Comparison of ENCODE assay signal across 8 cellular contexts in genomic region chr16:74999208-74999682, GRCh38. TPM values are rescaled to one million over a fixed set of nuclear protein-coding genes. Genes with fewer than 3 reads are reported as not detected.
A peak's percentile ranks its signal among the peaks of the same experiment; 100 is the strongest.
DNase-seq lines count a peak whose midpoint lies in the region; ATAC-seq, FAIRE-seq and TF ChIP-seq lines count a peak whose summit lies in the region.

No MANE protein-coding gene starts in this region.

- POLR2A ChIA-PET in HepG2 (lab: Yijun Ruan, JAX) = interaction anchor here (0.7 to 2.1 kb wide), 2 partner anchors 14 to 18 kb away, joined by 4 to 8 read pairs; partner anchors contain the start of gene WDR59

- peak overlapping the region; percentile 75 for H3K4me3 Mint-ChIP-seq in stimulated activated memory B cell treated with anti-CD40 and anti-IgM and Interleukin-4, amounts not matched to agents 10 μg/mL and 1 μg/mL and 100 μg/mL, for 72 hours

- H3K9me3 ChIP-seq in SJSA1 (replicated peaks) (no peaks in the 10 kb centered on the region; the same call in 1 of the 2 replicates), HepG2 (ENCODE audit: low read length) (no peaks in the 10 kb centered on the region)

- H3K36me3 Mint-ChIP-seq in stimulated activated memory B cell treated with anti-CD40 and anti-IgM and Interleukin-4, amounts not matched to agents 10 μg/mL and 1 μg/mL and 100 μg/mL, for 72 hours = no peaks in the 10 kb centered on the region

- peaks cover 21% of the 10 kb centered on the region for H3K4me1 Mint-ChIP-seq in stimulated activated memory B cell treated with anti-CD40 and anti-IgM and Interleukin-4, amounts not matched to agents 10 μg/mL and 1 μg/mL and 100 μg/mL, for 72 hours

- no TSS peak for BruUV-seq in HepG2 (replicated peaks; lab: Mats Ljungman, UMichigan)

- no peak overlapping the region for H3K27ac Mint-ChIP-seq in stimulated activated memory B cell treated with anti-CD40 and anti-IgM and Interleukin-4, amounts not matched to agents 10 μg/mL and 1 μg/mL and 100 μg/mL, for 72 hours

- H3K4me1 ChIP-seq in SJSA1 (replicated peaks) (peaks cover 30% of the 10 kb centered on the region), HepG2 (ENCODE audit: insufficient read depth, low read length) (peaks cover 75% of the 10 kb centered on the region)

- no peak for TF ChIP-seq CTCF in HepG2 (CRISPR knock-in tag; IDR thresholded peaks at IDR 0.05)

- CTCF ChIA-PET in HepG2 (lab: Yijun Ruan, JAX; ENCODE audit: low intra/inter-chr PET ratio, low total read pairs) = interaction anchor here (1.9 kb wide), 1 partner anchor 112 kb away, joined by 11 read pairs; no protein-coding TSS in a partner anchor

- TF ChIP-seq EP300 in HepG2 (IDR thresholded peaks at IDR 0.05; ENCODE audit: low read depth in 2 of 2, low read length in 2 of 2) = no peak
- TF ChIP-seq EP300 in HepG2 (CRISPR knock-in tag; IDR thresholded peaks at IDR 0.05; ENCODE audit: borderline replicate concordance) = no peak

- H3K4me2 ChIP-seq in HepG2 (ENCODE audit: low read depth, low read length) = peak overlapping the region; percentile 89

- H4K20me1 ChIP-seq in HepG2 (ENCODE audit: insufficient read depth, low read length) = peaks cover 47% of the 10 kb centered on the region

- no peak for TF ChIP-seq POLR2A in HepG2 (IDR thresholded peaks at IDR 0.05; ENCODE audit: insufficient read depth in 1 of 2, low read depth in 2 of 2, low read length in 2 of 2)

- H2AFZ ChIP-seq in HepG2 (ENCODE audit: low read length) = no peak overlapping the region

- H3K27me3 ChIP-seq in SJSA1 (replicated peaks) (no peaks in the 10 kb centered on the region), HepG2 (ENCODE audit: control insufficient read depth in 1 of 2, insufficient read depth in 2 of 2, low read length in 2 of 2) (no peaks in the 10 kb centered on the region; a peak in 1 of 5 replicates)

- 1% methylated on average over 29 of the region's 51 CpGs for WGBS in HepG2 (ENCODE audit: low lambda C conversion rate)

- H3K4me3 ChIP-seq in SJSA1 (peak overlapping the region; percentile 85), HepG2 (replicated peaks in 1 of 3; ENCODE audit: insufficient read depth in 1 of 3, low read depth in 2 of 3, low read length in 3 of 3) (peak overlapping the region; percentile 76 to 94 (median 80))

- FAIRE-seq in HepG2 (lab: Jason Lieb, UNC) = no peak

- peak overlapping the region; percentile 81 for H3K9ac ChIP-seq in HepG2 (ENCODE audit: insufficient read depth, low read depth, low read length)

- DNase-seq in NK-92 treated with Interleukin-12 subunit alpha and Interleukin-12 subunit beta, amount 100 ng/mL, for 24 hours (lab: John Stamatoyannopoulos, UW) = peak; percentile 30
- DNase-seq in NK-92 (lab: John Stamatoyannopoulos, UW; ENCODE audit: unreplicated experiment) = no peak
- peak; percentile 31 to 47 for DNase-seq in SJSA1 (ENCODE audit: low read depth in 1 of 2, low spot score in 2 of 2)
- peak in 25 of 61 donors; percentile 1 to 72 (median 43) for DNase-seq in caudate nucleus (lab: John Stamatoyannopoulos, UW)
- no peak for DNase-seq in HepG2 (ENCODE audit: low spot score)
- no peak for DNase-seq in effector CD8-positive, alpha-beta T cell (lab: John Stamatoyannopoulos, UW)

- ATAC-seq in HG02885 (IDR thresholded peaks at IDR 0.05; ENCODE audit: poor library complexity, unreplicated experiment) (peak; percentile 47), HepG2 (no peak)
- peak; percentile 72 for ATAC-seq in stimulated activated memory B cell treated with anti-CD40 and anti-IgM and Interleukin-4, amounts not matched to agents 10 μg/mL and 1 μg/mL and 100 μg/mL, for 72 hours

- H3K27ac ChIP-seq in SJSA1 (peak overlapping the region; percentile 36), caudate nucleus (ENCODE audit: low read depth, low read length) (peak overlapping the region; percentile 67), HepG2 (ENCODE audit: extremely low read length, insufficient read depth, low read length) (peak overlapping the region; percentile 61)

- H3K36me3 ChIP-seq in SJSA1 (peaks cover 10% of the 10 kb centered on the region), HepG2 (replicated peaks in 1 of 2; ENCODE audit: control insufficient read depth in 1 of 2, insufficient read depth in 2 of 2, low read length in 2 of 2) (peaks cover 5% of the 10 kb centered on the region in 2 experiments; a peak in 4 of 5 replicates)

- in situ Hi-C loops in HepG2 (cut with HindIII; ENCODE audit: extremely low pct_ligation_motif_present, low pct_unique_long_range_greater_than_20kb) = loop anchor here (10.0 kb wide), 1 partner anchor 106 kb away; no protein-coding TSS in a partner anchor

- no peak for TF ChIP-seq RAD21 in HepG2 (CRISPR knock-in tag; IDR thresholded peaks at IDR 0.05)

- no peaks in the 10 kb centered on the region for H3K9me3 Mint-ChIP-seq in stimulated activated memory B cell treated with anti-CD40 and anti-IgM and Interleukin-4, amounts not matched to agents 10 μg/mL and 1 μg/mL and 100 μg/mL, for 72 hours

- intact Hi-C loops in HepG2 (cut with micrococcal nuclease; ENCODE audit: unreplicated experiment) = loop anchor here (5.0 kb wide), 1 partner anchor 248 kb away; no protein-coding TSS in a partner anchor

- peaks cover 59% of the 10 kb centered on the region for H3K27me3 Mint-ChIP-seq in stimulated activated memory B cell treated with anti-CD40 and anti-IgM and Interleukin-4, amounts not matched to agents 10 μg/mL and 1 μg/mL and 100 μg/mL, for 72 hours

- peaks cover 51% of the 10 kb centered on the region for H3K79me2 ChIP-seq in HepG2 (ENCODE audit: insufficient read depth, low read length)

TF ChIP-seq in HepG2, 621 proteins besides CTCF, POLR2A, EP300 and RAD21 (continues in another document):
- no peak for TF ChIP-seq ZNF124 (CRISPR knock-in tag; IDR thresholded peaks at IDR 0.05)
- no peak for TF ChIP-seq ZFYVE20 (CRISPR knock-in tag; IDR thresholded peaks at IDR 0.05; ENCODE audit: borderline replicate concordance, low read depth)
- TF ChIP-seq TCF7 (IDR thresholded peaks at IDR 0.05; ENCODE audit: low read depth) = no peak
- no peak for TF ChIP-seq HNF4G (IDR thresholded peaks at IDR 0.05; ENCODE audit: borderline replicate concordance, low read depth, low read length)
- TF ChIP-seq HNF4G (CRISPR knock-in tag; IDR thresholded peaks at IDR 0.05; ENCODE audit: borderline replicate concordance, low read depth) = no peak
- TF ChIP-seq HOXA3 (CRISPR knock-in tag; IDR thresholded peaks at IDR 0.05) = no peak
- TF ChIP-seq PCBP1 (IDR thresholded peaks at IDR 0.05; ENCODE audit: borderline replicate concordance, low read depth, low read length) = no peak
- no peak for TF ChIP-seq HOXA7 (CRISPR knock-in tag; IDR thresholded peaks at IDR 0.05)
- 0 out of 2 replicates have a peak, but pooled peaks have one; percentile 10 for TF ChIP-seq ZNF430 (CRISPR knock-in tag; IDR thresholded peaks at IDR 0.05)

RNA-seq across cellular contexts. Expression of gene ZNRF1, which starts 0.4 kb away (rescaled TPM):
- 20.7 and 27.2 TPM in 2 replicates for total RNA-seq in SJSA1 (2014; rRNA removed; shearing (Covaris generic))
- total RNA-seq in HepG2 (2016; rRNA removed; fragmentation: Illumina TruSeq; extraction: Trizol) = 32.3 and 43.9 TPM in 2 replicates
- 46.2 and 52.2 TPM in 2 replicates for total RNA-seq in HepG2 (2016; cell fraction: cytosol; rRNA removed; fragmentation: Illumina TruSeq; extraction: Trizol; ENCODE audit: low read depth)
- total RNA-seq in HepG2 (2016; cell fraction: insoluble cytoplasmic fraction; rRNA removed; fragmentation: Illumina TruSeq; extraction: Trizol) = 26.3 and 43.8 TPM in 2 replicates
- 73.9 and 84.0 TPM in 2 replicates for total RNA-seq in HepG2 (2016; cell fraction: membrane; rRNA removed; fragmentation: Illumina TruSeq; extraction: Trizol)
- total RNA-seq in HepG2 (2016; cell fraction: nucleus; rRNA removed; fragmentation: Illumina TruSeq; extraction: Trizol) = 34.9 and 38.5 TPM in 2 replicates
- polyA plus RNA-seq in HepG2 (2011; rRNA removed) = 57.8 and 58.7 TPM in 2 replicates
- 49.3 and 50.7 TPM in 2 replicates for polyA plus RNA-seq in HepG2 (2011; cell fraction: cytosol; rRNA removed)
- 53.8 and 60.6 TPM in 2 replicates for polyA plus RNA-seq in HepG2 (2011; cell fraction: nucleus; rRNA removed)
- 60.3 and 61.1 TPM in 2 replicates for polyA plus RNA-seq in HepG2 (2012)
- 58.2 and 74.1 TPM in 2 replicates for polyA plus RNA-seq in HepG2 (2016; cell fraction: cytosol; fragmentation: Illumina TruSeq; extraction: Trizol; ENCODE audit: low read depth)
- polyA plus RNA-seq in HepG2 (2016; cell fraction: insoluble cytoplasmic fraction; fragmentation: Illumina TruSeq; extraction: Trizol; ENCODE audit: low read depth) = 57.0 and 68.2 TPM in 2 replicates
- 93.8 and 103 TPM in 2 replicates for polyA plus RNA-seq in HepG2 (2016; cell fraction: membrane; fragmentation: Illumina TruSeq; extraction: Trizol; ENCODE audit: low read depth)
- polyA plus RNA-seq in HepG2 (2016; cell fraction: nucleus; fragmentation: Illumina TruSeq; extraction: Trizol; ENCODE audit: insufficient read depth, low read depth) = 95.3 and 97.7 TPM in 2 replicates
- 21.3 and 56.1 TPM in 2 replicates for polyA minus RNA-seq in HepG2 (2011; rRNA and poly(A)+ RNA removed; ENCODE audit: low replicate concordance)
- 36.5 and 37.9 TPM in 2 replicates for polyA minus RNA-seq in HepG2 (2011; cell fraction: cytosol; rRNA and poly(A)+ RNA removed)
- polyA minus RNA-seq in HepG2 (2011; cell fraction: nucleus; rRNA and poly(A)+ RNA removed) = 56.4 and 57.4 TPM in 2 replicates

RNA-seq across cellular contexts. Expression of gene WDR59, which starts 14.3 kb away (rescaled TPM):
- 10.0 and 15.2 TPM in 2 replicates for total RNA-seq in SJSA1 (2014; rRNA removed; shearing (Covaris generic))
- total RNA-seq in HepG2 (2016; rRNA removed; fragmentation: Illumina TruSeq; extraction: Trizol) = 59.6 and 65.2 TPM in 2 replicates
- 39.7 and 43.0 TPM in 2 replicates for total RNA-seq in HepG2 (2016; cell fraction: cytosol; rRNA removed; fragmentation: Illumina TruSeq; extraction: Trizol; ENCODE audit: low read depth)
- 53.3 and 75.1 TPM in 2 replicates for total RNA-seq in HepG2 (2016; cell fraction: insoluble cytoplasmic fraction; rRNA removed; fragmentation: Illumina TruSeq; extraction: Trizol)
- 30.0 and 33.1 TPM in 2 replicates for total RNA-seq in HepG2 (2016; cell fraction: membrane; rRNA removed; fragmentation: Illumina TruSeq; extraction: Trizol)
- 99.3 and 116 TPM in 2 replicates for total RNA-seq in HepG2 (2016; cell fraction: nucleus; rRNA removed; fragmentation: Illumina TruSeq; extraction: Trizol)
- polyA plus RNA-seq in HepG2 (2011; rRNA removed) = 305 and 306 TPM in 2 replicates
- 138 and 145 TPM in 2 replicates for polyA plus RNA-seq in HepG2 (2011; cell fraction: cytosol; rRNA removed)
- polyA plus RNA-seq in HepG2 (2011; cell fraction: nucleus; rRNA removed) = 679 and 865 TPM in 2 replicates
- polyA plus RNA-seq in HepG2 (2012) = 137 and 153 TPM in 2 replicates
- 19.6 and 23.0 TPM in 2 replicates for polyA plus RNA-seq in HepG2 (2016; cell fraction: cytosol; fragmentation: Illumina TruSeq; extraction: Trizol; ENCODE audit: low read depth)
- 81.5 and 84.5 TPM in 2 replicates for polyA plus RNA-seq in HepG2 (2016; cell fraction: insoluble cytoplasmic fraction; fragmentation: Illumina TruSeq; extraction: Trizol; ENCODE audit: low read depth)
- polyA plus RNA-seq in HepG2 (2016; cell fraction: membrane; fragmentation: Illumina TruSeq; extraction: Trizol; ENCODE audit: low read depth) = 29.2 and 35.3 TPM in 2 replicates
- polyA plus RNA-seq in HepG2 (2016; cell fraction: nucleus; fragmentation: Illumina TruSeq; extraction: Trizol; ENCODE audit: insufficient read depth, low read depth) = 510 and 518 TPM in 2 replicates
- polyA minus RNA-seq in HepG2 (2011; rRNA and poly(A)+ RNA removed; ENCODE audit: low replicate concordance) = 88.4 and 308 TPM in 2 replicates
- polyA minus RNA-seq in HepG2 (2011; cell fraction: cytosol; rRNA and poly(A)+ RNA removed) = 73.9 and 99.1 TPM in 2 replicates
- 316 and 324 TPM in 2 replicates for polyA minus RNA-seq in HepG2 (2011; cell fraction: nucleus; rRNA and poly(A)+ RNA removed)

Comparison
In these comparisons a context has a peak if more than half of its experiments do, and no peak if none do; other contexts are left out.
1. DNase-seq: peak in NK-92 treated with Interleukin-12 subunit alpha and Interleukin-12 subunit beta, amount 100 ng/mL, for 24 hours (single experiment) and SJSA1 (2 of 2); none in NK-92 (single experiment), HepG2 (single experiment) and effector CD8-positive, alpha-beta T cell (single experiment).
2. Peak in every context shown above with its lines, with median percentiles within 50 percentile points of each other: H3K27ac ChIP-seq.